ENCODE assay signal across 1 cellular context in the genomic region with DNA sequence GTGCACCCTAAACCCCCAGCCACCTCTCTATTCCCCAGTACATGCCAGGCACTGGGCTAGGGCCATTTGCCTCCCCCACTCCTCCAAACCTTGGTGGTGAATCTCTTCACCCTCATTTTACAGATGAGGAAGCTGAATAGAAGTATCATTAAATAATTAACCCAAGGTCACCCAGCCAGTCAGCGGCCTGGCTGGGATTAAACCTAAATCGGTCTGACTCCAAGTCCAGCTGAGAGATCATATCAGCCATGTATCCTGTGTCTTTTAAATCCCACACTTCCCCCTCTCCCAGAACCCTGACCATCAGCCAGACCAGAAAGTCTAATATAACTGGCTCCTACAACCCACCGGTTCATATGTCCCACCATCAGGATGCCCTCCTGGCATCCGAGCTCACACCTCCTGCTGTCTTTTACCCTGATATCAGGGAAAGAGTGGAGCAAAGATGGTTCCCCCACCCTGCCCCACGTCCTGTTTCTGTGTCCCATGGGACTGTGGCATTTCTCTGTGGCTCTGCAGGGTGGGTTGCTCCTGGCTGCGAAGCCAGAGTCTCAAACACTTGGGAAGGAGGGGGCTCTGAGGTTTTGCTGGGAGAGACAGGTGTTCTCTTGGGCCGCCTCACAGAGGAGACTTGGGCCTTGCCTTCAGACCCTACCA.
TF ChIP-seq lines count a peak whose summit lies in the region.

No MANE protein-coding gene starts in this region.

TF ChIP-seq in IMR-90, 13 proteins besides CTCF, POLR2A, EP300 and RAD21:
- no peak for TF ChIP-seq RCOR1 (IDR thresholded peaks at IDR 0.05; ENCODE audit: insufficient replicate concordance, low read length)
- no peak for TF ChIP-seq NFE2L2 (IDR thresholded peaks at IDR 0.05; ENCODE audit: low read depth, low read length)
- TF ChIP-seq MAFK (IDR thresholded peaks at IDR 0.05; ENCODE audit: low read depth, low read length) = no peak
- TF ChIP-seq MXI1 (IDR thresholded peaks at IDR 0.05; ENCODE audit: borderline replicate concordance, low read depth, low read length) = no peak
